Comparison of ENCODE assay signal across 15 cellular contexts in genomic region chr2:238925281-238925680, GRCh38.
DNase-seq lines count a peak whose midpoint lies in the region; ATAC-seq, FAIRE-seq and TF ChIP-seq lines count a peak whose summit lies in the region.
"Had no signal": no experiment of that assay in that cellular context is flagged by ENCODE, and none has a peak within 500 bp of the region (broad histone marks: within the 10 kb centered on the region; RNA-seq: fewer than 3 reads in every experiment).

No MANE protein-coding gene starts in this region.

- no CpG with 5 or more reads among the region's 13 CpGs for WGBS in neuronal stem cell (ENCODE audit: extremely low coverage in 2 of 2, insufficient read length in 2 of 2, insufficient replicate concordance in 1 of 2), 2 donors
- WGBS in spleen, 5 donors, result 84 to 93% (median 89%) methylated on average over 10 to 13 of the region's 13 CpGs

- peak overlapping the region; percentile 12 for H2BK15ac ChIP-seq in neuronal stem cell (ENCODE audit: low read length)

- H3K36me3 ChIP-seq in left ventricle myocardium inferior (no peaks in the 10 kb centered on the region), kidney (ENCODE audit: control insufficient read depth in 1 of 2, insufficient read depth in 2 of 2, low read length in 2 of 2) (no peaks in the 10 kb centered on the region), neuronal stem cell (replicated peaks in 1 of 2; ENCODE audit: control insufficient read depth in 2 of 2, insufficient read depth in 2 of 2, low read length in 2 of 2) (no peaks in the 10 kb centered on the region), spleen (no peaks in the 10 kb centered on the region)
- H3K36me3 ChIP-seq: BE2C had no signal

- H3K79me1 ChIP-seq in neuronal stem cell (ENCODE audit: low read depth, low read length), result no peaks in the 10 kb centered on the region

- H3K4me3 ChIP-seq in left ventricle myocardium inferior (no peak overlapping the region), kidney (ENCODE audit: low read length in 2 of 2) (no peak overlapping the region), neuronal stem cell (ENCODE audit: low read length in 2 of 2) (no peak overlapping the region), spleen (no peak overlapping the region)
- H3K4me3 ChIP-seq: A549 had no signal

- TF ChIP-seq CTCF in left ventricle myocardium inferior (IDR thresholded peaks at IDR 0.05; ENCODE audit: borderline replicate concordance) (no peak), kidney (IDR thresholded peaks at IDR 0.05; ENCODE audit: borderline replicate concordance, extremely low read depth, insufficient read depth) (no peak), spleen (IDR thresholded peaks at IDR 0.05 in 8 of 11, conservative IDR thresholded peaks at IDR 0.05 in 3 of 11) (no peak)

- H3K23ac ChIP-seq in neuronal stem cell (ENCODE audit: low read depth, low read length, poor library complexity), result no peak overlapping the region

- H3K27me3 ChIP-seq in left ventricle myocardium inferior (ENCODE audit: low read depth), result peaks cover 78% of the 10 kb centered on the region
- peaks cover 0 to 31% (median 3%) of the 10 kb centered on the region in 3 experiments for H3K27me3 ChIP-seq in neuronal stem cell (ENCODE audit: control insufficient read depth in 3 of 3, insufficient read depth in 3 of 3, low read depth in 1 of 3, low read length in 3 of 3)
- peaks cover 0 to 56% (median 2%) of the 10 kb centered on the region in 7 donors for H3K27me3 ChIP-seq in spleen (replicated peaks in 1 of 7)

- H3K4me1 ChIP-seq in left ventricle myocardium inferior (peaks cover 17% of the 10 kb centered on the region), kidney (ENCODE audit: control insufficient read depth in 1 of 2, insufficient read depth in 1 of 2, low read depth in 1 of 2, low read length in 2 of 2) (peaks cover 0 to 3% of the 10 kb centered on the region in 2 donors), neuronal stem cell (ENCODE audit: control insufficient read depth in 2 of 2, insufficient read depth in 1 of 2, low read depth in 1 of 2, low read length in 2 of 2) (peaks cover 0 to 21% of the 10 kb centered on the region in 2 donors), spleen (peaks cover 0 to 3% (median 0%) of the 10 kb centered on the region in 6 donors)
- H3K4me1 ChIP-seq: A549, BE2C had no signal

- H2BK5ac ChIP-seq in neuronal stem cell (ENCODE audit: low read length), result no peak overlapping the region

- H3K18ac ChIP-seq in neuronal stem cell (ENCODE audit: low read length), result peak overlapping the region; percentile 78

- DNase-seq in cardiac septum (ENCODE audit: low spot score), result peak; percentile 73
- DNase-seq in left ventricle myocardium inferior, result no peak
- peak; percentile 37 for DNase-seq in kidney
- DNase-seq in neuronal stem cell (ENCODE audit: low spot score), result no peak
- peak; percentile 54 for DNase-seq in spleen
- DNase-seq in activated CD4-positive, alpha-beta T cell treated with anti-CD3 and anti-CD28 coated beads for 4 hours, result no peak
- no peak for DNase-seq in DMS53 (lab: John Stamatoyannopoulos, UW)
- DNase-seq: BE2C; CD8-positive, alpha-beta T cell; GF-D8 had no signal

- intact Hi-C loops in cardiac septum (cut with DNase I) (no loop called here), left ventricle myocardium inferior (cut with micrococcal nuclease) (no loop called here), kidney (cut with DNase I) (no loop called here), spleen (cut with DNase I; ENCODE audit: low total_unique reads) (no loop called here)

- H3K9ac ChIP-seq in kidney (ENCODE audit: low read length in 2 of 2) (no peak overlapping the region), neuronal stem cell (ENCODE audit: low read depth, low read length, poor library complexity) (peak overlapping the region; percentile 32)

- H2BK120ac ChIP-seq in neuronal stem cell (ENCODE audit: low read depth, low read length), result no peak overlapping the region

- H3K9me3 ChIP-seq in left ventricle myocardium inferior (replicated peaks) (no peaks in the 10 kb centered on the region), kidney (ENCODE audit: control insufficient read depth in 1 of 2, low read length in 2 of 2) (no peaks in the 10 kb centered on the region), neuronal stem cell (replicated peaks in 1 of 2; ENCODE audit: control insufficient read depth in 2 of 2, insufficient read depth in 1 of 2, low read depth in 1 of 2, low read length in 2 of 2) (peaks cover 0 to 1% of the 10 kb centered on the region in 2 donors), spleen (no peaks in the 10 kb centered on the region)
- H3K9me3 ChIP-seq: A549, BE2C had no signal

- peak overlapping the region; percentile 24 for H2AK5ac ChIP-seq in neuronal stem cell (ENCODE audit: low read depth, low read length)

- no peak overlapping the region for H4K91ac ChIP-seq in neuronal stem cell (ENCODE audit: low read depth, low read length, poor library complexity)

- H3K27ac ChIP-seq in left ventricle myocardium inferior (replicated peaks) (no peak overlapping the region), kidney (ENCODE audit: low read depth in 2 of 2, low read length in 2 of 2) (no peak overlapping the region), neuronal stem cell (replicated peaks; ENCODE audit: low read length) (no peak overlapping the region), spleen (no peak overlapping the region)
- H3K27ac ChIP-seq: A549, C4-2B had no signal

- no peak overlapping the region for H2AFZ ChIP-seq in neuronal stem cell (ENCODE audit: low read length)

- no peak for TF ChIP-seq POLR2A in spleen (IDR thresholded peaks at IDR 0.05)

- H3K4ac ChIP-seq in neuronal stem cell (ENCODE audit: low read length), result no peak overlapping the region

- H3K4me2 ChIP-seq in neuronal stem cell (ENCODE audit: insufficient read depth, low read length, poor library complexity, severe bottlenecking), result no peak overlapping the region
- H3K4me2 ChIP-seq: A549 had no signal

- H3K14ac ChIP-seq in neuronal stem cell (ENCODE audit: low read length), result no peak overlapping the region

- H4K8ac ChIP-seq in neuronal stem cell (ENCODE audit: low read depth, low read length), result no peak overlapping the region

- FAIRE-seq in kidney (lab: Jason Lieb, UNC), result no peak
- FAIRE-seq: A549, D721Med had no signal

- no peak overlapping the region for H2BK12ac ChIP-seq in neuronal stem cell (ENCODE audit: low read length)

- ATAC-seq in HG03354 (IDR thresholded peaks at IDR 0.05; ENCODE audit: poor library complexity, severe bottlenecking, unreplicated experiment), result no peak
- ATAC-seq: A549; CD8-positive, alpha-beta T cell; HCT116 had no signal

Comparison
In these comparisons a context has a peak if more than half of its experiments do, and no peak if none do; other contexts are left out.
1. DNase-seq: peak in cardiac septum (single experiment), kidney (single experiment) and spleen (single experiment); none in left ventricle myocardium inferior (single experiment), neuronal stem cell (single experiment), activated CD4-positive, alpha-beta T cell treated with anti-CD3 and anti-CD28 coated beads for 4 hours (0 of 2) and DMS53 (single experiment).